ENCODE assay signal across 28 cellular contexts in the genomic region with DNA sequence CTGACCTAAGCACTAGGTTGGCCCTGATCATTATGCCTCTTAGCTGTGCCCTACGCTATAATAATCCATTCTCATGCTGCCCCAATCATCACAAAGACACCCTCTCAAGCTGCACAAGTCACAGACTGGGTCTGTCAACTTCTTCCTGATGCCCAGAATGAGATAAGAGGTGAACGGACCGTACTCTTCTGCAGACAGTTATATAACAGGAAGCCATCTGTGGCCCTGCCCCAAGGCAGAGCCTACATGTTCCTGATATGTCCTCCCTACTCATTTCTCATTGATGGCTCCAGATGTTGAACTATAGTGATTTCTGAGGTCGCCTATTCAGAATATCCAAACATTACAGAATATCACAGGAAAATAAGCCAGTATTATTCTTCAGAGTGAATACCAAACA.
"Had no signal": no experiment of that assay in that cellular context is flagged by ENCODE, and none has a peak within 500 bp of the region (broad histone marks: within the 10 kb centered on the region; RNA-seq: fewer than 3 reads in every experiment).

No MANE protein-coding gene starts in this region.

- H3K36me3 ChIP-seq: brain microvascular endothelial cell, MG63 had no signal

- H3K9me3 ChIP-seq: MG63 had no signal

- DNase-seq: activated CD4-positive, alpha-beta T cell treated with anti-CD3 and anti-CD28 coated beads, Interleukin-2, amount 10 ng/mL, durations not matched to agents 24 days and 14 days; activated CD4-positive, alpha-beta T cell treated with anti-CD3 and anti-CD28 coated beads, Interleukin-2, amount 50 U/mL, for 4 hours; activated CD8-positive, alpha-beta T cell treated with anti-CD3 and anti-CD28 coated beads for 36 hours; activated effector memory CD4-positive, alpha-beta T cell treated with anti-CD3 and anti-CD28 coated beads, Interleukin-2, amount 50 U/mL, for 16 hours; activated naive CD4-positive, alpha-beta T cell; activated naive CD4-positive, alpha-beta T cell treated with anti-CD3 and anti-CD28 coated beads, Interleukin-2, amount 50 U/mL, for 16 hours; activated naive CD8-positive, alpha-beta T cell treated with anti-CD3 and anti-CD28 coated beads for 36 hours; activated T-cell treated with anti-CD3 and anti-CD28 coated beads, Interleukin-2, amount 50 U/mL, for 1 hour; activated T-cell treated with anti-CD3 and anti-CD28 coated beads, Interleukin-2, amount 50 U/mL, for 72 hours; amniotic stem cell; aorta; brain microvascular endothelial cell; central memory CD4-positive, alpha-beta T cell; KG1; MG63; NCI-H1048; NCI-H1105 treated with DMSO at 0.1 percent for 48 hours; NCI-H1436; NCI-H1694; NCI-H1930; NCI-H2081 treated with DMSO at 0.1 percent for 48 hours; NCI-H226; NCI-H446 treated with DMSO at 0.1 percent for 48 hours; NCI-H524; OCI-M1; Right ventricle myocardium superior; T1000 had no signal

- FAIRE-seq: TTC549 had no signal

- H3K4me3 ChIP-seq: MG63 had no signal

- H3K27me3 ChIP-seq: brain microvascular endothelial cell, MG63 had no signal

- H3K27ac ChIP-seq: brain microvascular endothelial cell had no signal
